In genomic region chr22:39216143-39216490, GRCh38 we compare ENCODE assay signal across 25 cellular contexts. TPM values are rescaled to one million over a fixed set of nuclear protein-coding genes. Genes with fewer than 3 reads are reported as not detected.
DNase-seq lines count a peak whose midpoint lies in the region; ATAC-seq and TF ChIP-seq lines count a peak whose summit lies in the region.
"Had no signal": no experiment of that assay in that cellular context is flagged by ENCODE, and none has a peak within 500 bp of the region (broad histone marks: within the 10 kb centered on the region; RNA-seq: fewer than 3 reads in every experiment).

No MANE protein-coding gene starts in this region.

- peaks cover 31% of the 10 kb centered on the region for H3K27me3 Mint-ChIP-seq in nephron progenitor cell (ENCODE audit: low read depth, poor library complexity)

- H3K27ac Mint-ChIP-seq in nephron progenitor cell, result no peak overlapping the region
- H3K27ac Mint-ChIP-seq: activated B cell treated with CpG ODN at 0.5 μM for 24 hours; activated CD4-positive, alpha-beta memory T cell treated with anti-CD3 and anti-CD28 coated beads, Interleukin-2, amount 10 ng/mL, durations not matched to agents 7 days and 5 days; activated naive CD8-positive, alpha-beta T cell; activated T-helper 1 cell treated with anti-CD3 and anti-CD28 coated beads, Interleukin-12 subunit alpha, Interleukin-12 subunit beta, Interleukin-2, Interleukin-4 antibody, amounts not matched to agents 30 ng/mL and 10 ng/mL and 1 ng/mL, durations not matched to agents 14 hours and 24 hours and 36 hours had no signal

- no peaks in the 10 kb centered on the region for H3K79me2 ChIP-seq in osteoblast (ENCODE audit: insufficient read depth, low read length)

- no peak overlapping the region for H3K4me3 ChIP-seq in WI38 (ENCODE audit: low read depth, low read length)
- no peak overlapping the region for H3K4me3 ChIP-seq in osteoblast (ENCODE audit: insufficient read depth, low read length)
- H3K4me3 ChIP-seq: esophagus muscularis mucosa, gastrocnemius medialis, HAP-1, stomach, upper lobe of left lung had no signal

- H3K9me3 Mint-ChIP-seq in nephron progenitor cell, result peaks cover 30% of the 10 kb centered on the region
- H3K9me3 Mint-ChIP-seq: activated T-helper 1 cell treated with anti-CD3 and anti-CD28 coated beads, Interleukin-12 subunit alpha, Interleukin-12 subunit beta, Interleukin-2, Interleukin-4 antibody, amounts not matched to agents 30 ng/mL and 10 ng/mL and 1 ng/mL, durations not matched to agents 14 hours and 24 hours and 36 hours had no signal

- H3K36me3 Mint-ChIP-seq in nephron progenitor cell (ENCODE audit: low read depth), result no peaks in the 10 kb centered on the region
- H3K36me3 Mint-ChIP-seq: activated naive CD8-positive, alpha-beta T cell; CD4-positive, CD25-positive, alpha-beta regulatory T cell; IgD-negative memory B cell had no signal

- no peaks in the 10 kb centered on the region for H3K36me3 ChIP-seq in osteoblast (ENCODE audit: insufficient read depth, low read length)
- H3K36me3 ChIP-seq: gastrocnemius medialis, HAP-1, stomach had no signal

- no peak overlapping the region for H3K27ac ChIP-seq in osteoblast (ENCODE audit: low read depth, low read length)
- H3K27ac ChIP-seq: esophagus muscularis mucosa, gastrocnemius medialis, stomach, upper lobe of left lung had no signal

- peak; percentile 15 for DNase-seq in left ventricle myocardium superior
- no peak for DNase-seq in Right ventricle myocardium superior
- DNase-seq in nephron progenitor cell, result no peak
- no peak for DNase-seq in NCI-H774 (lab: John Stamatoyannopoulos, UW)
- no peak for DNase-seq in NCI-H146 (lab: John Stamatoyannopoulos, UW)
- DNase-seq in osteoblast (ENCODE audit: insufficient read length, low spot score, missing footprints), result no peak
- DNase-seq: activated B cell treated with CpG ODN at 0.5 μM for 24 hours; activated CD4-positive, alpha-beta memory T cell treated with anti-CD3 and anti-CD28 coated beads, Interleukin-2, amount 10 ng/mL, durations not matched to agents 7 days and 5 days; DMS153; gastrocnemius medialis; kidney glomerular epithelial cell; NCI-H1417 treated with DMSO at 0.1 percent for 48 hours; NCI-H510A treated with DMSO at 0.1 percent for 48 hours; occipital lobe; stimulated activated CD4-positive, alpha-beta T cell treated with anti-CD3 and anti-CD28 coated beads, Interleukin-12 subunit alpha, Interleukin-12 subunit beta, amount 100 ng/mL, for 4 hours; stomach had no signal

- H3K4me1 ChIP-seq in osteoblast (ENCODE audit: insufficient read depth, low read length), result peaks cover 5% of the 10 kb centered on the region
- H3K4me1 ChIP-seq: esophagus muscularis mucosa, gastrocnemius medialis, HAP-1 had no signal

- H3K4me2 ChIP-seq in osteoblast (ENCODE audit: insufficient read depth, low read length), result no peak overlapping the region

- intact Hi-C loops in left ventricle myocardium superior (cut with micrococcal nuclease) (no loop called here), Right ventricle myocardium superior (cut with DNase I) (no loop called here)

- ATAC-seq in left ventricle myocardium superior, result no peak
- no peak for ATAC-seq in Right ventricle myocardium superior (ENCODE audit: poor library complexity)
- ATAC-seq: SK-N-SH treated with all-trans-retinoic acid at 6 μM for 48 hours had no signal

- 0 out of 2 replicates have a peak, but pooled peaks have one; percentile 7 for TF ChIP-seq CTCF in WI38 (IDR thresholded peaks at IDR 0.05; ENCODE audit: low read depth, low read length)
- peak; percentile 3 for TF ChIP-seq CTCF in nephron progenitor cell (IDR thresholded peaks at IDR 0.05)
- no peak for TF ChIP-seq CTCF in osteoblast (IDR thresholded peaks at IDR 0.05; ENCODE audit: extremely low read depth, low read depth, low read length)

- peaks cover 10% of the 10 kb centered on the region for H3K27me3 ChIP-seq in osteoblast (ENCODE audit: insufficient read depth, low read length)
- H3K27me3 ChIP-seq: gastrocnemius medialis, upper lobe of left lung had no signal

- no peak overlapping the region for H3K4me3 Mint-ChIP-seq in nephron progenitor cell
- H3K4me3 Mint-ChIP-seq: activated B cell treated with CpG ODN at 0.5 μM for 24 hours; activated CD4-positive, alpha-beta memory T cell treated with anti-CD3 and anti-CD28 coated beads, Interleukin-2, amount 10 ng/mL, durations not matched to agents 7 days and 5 days; activated naive CD8-positive, alpha-beta T cell; activated T-helper 1 cell treated with anti-CD3 and anti-CD28 coated beads, Interleukin-12 subunit alpha, Interleukin-12 subunit beta, Interleukin-2, Interleukin-4 antibody, amounts not matched to agents 30 ng/mL and 10 ng/mL and 1 ng/mL, durations not matched to agents 14 hours and 24 hours and 36 hours; CD4-positive, CD25-positive, alpha-beta regulatory T cell had no signal

- no peaks in the 10 kb centered on the region for H4K20me1 ChIP-seq in osteoblast (ENCODE audit: insufficient read depth, low read length)

- peaks cover 13% of the 10 kb centered on the region for H3K4me1 Mint-ChIP-seq in nephron progenitor cell

- H2AFZ ChIP-seq in osteoblast (ENCODE audit: low read length), result no peak overlapping the region

- no peaks in the 10 kb centered on the region for H3K9me3 ChIP-seq in osteoblast (ENCODE audit: low read depth, low read length)
- H3K9me3 ChIP-seq: esophagus muscularis mucosa, gastrocnemius medialis, HAP-1, stomach, upper lobe of left lung had no signal

RNA-seq across cellular contexts. Expression of gene PDGFB, which starts 28.7 kb away (rescaled TPM):
- total RNA-seq in left ventricle myocardium superior (19.9 TPM), Right ventricle myocardium superior (16.2 TPM), osteoblast (under 0.01 TPM in 1 of 2 replicates, not detected in the other)
- total RNA-seq: activated B cell treated with CpG ODN at 0.5 μM for 24 hours had no signal

Comparison
In these comparisons a context has a peak if more than half of its experiments do, and no peak if none do; other contexts are left out.
1. RNA of gene PDGFB, which starts 28.7 kb away (total RNA-seq): 19.9 TPM in left ventricle myocardium superior (single experiment) and 16.2 TPM in Right ventricle myocardium superior (single experiment); under 0.01 TPM in osteoblast; every median in the first group is over 10 times any median in the second.